Comparison of ENCODE assay signal across 24 cellular contexts in the genomic region with DNA sequence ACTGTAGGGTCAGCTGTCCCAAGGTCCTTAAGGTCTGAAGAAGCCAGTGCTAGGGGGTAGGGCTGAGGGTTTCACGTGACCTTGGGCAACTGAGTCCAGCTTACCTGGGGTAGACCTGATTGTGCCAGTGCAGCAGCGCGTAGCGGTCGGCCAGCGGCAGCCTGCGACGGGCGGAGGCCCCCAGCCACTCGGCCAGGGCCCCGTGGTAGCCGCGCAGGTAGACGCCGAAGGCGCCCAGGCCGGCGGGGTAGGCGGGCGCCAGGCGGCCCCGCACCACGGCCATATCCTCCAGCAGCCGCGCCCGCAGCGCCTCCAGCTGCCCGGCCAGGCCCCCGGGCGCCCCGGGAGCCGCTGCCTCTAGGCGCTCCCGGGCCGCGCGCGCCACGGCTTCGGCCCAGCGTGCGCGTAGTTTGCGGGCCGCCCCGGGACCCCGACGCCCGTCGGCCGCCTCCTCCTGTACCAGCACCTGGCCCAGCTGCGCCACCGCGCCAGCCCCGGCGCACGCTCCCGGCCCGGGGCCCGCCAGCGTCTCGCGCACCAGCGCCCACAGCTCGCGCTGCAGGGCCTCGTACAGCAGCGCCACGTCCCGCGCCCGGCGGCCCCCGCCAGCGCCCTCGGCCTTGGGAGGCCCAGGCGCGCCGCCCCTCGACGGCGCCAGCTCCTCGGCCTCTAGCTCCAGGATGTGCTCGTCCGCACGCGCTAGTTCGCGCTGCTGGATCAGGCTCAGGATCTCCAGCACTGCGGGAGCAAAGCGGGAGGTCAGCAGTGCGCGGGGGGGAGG. TPM values are rescaled to one million over a fixed set of nuclear protein-coding genes. Genes with fewer than 3 reads are reported as not detected.
A peak's percentile ranks its signal among the peaks of the same experiment; 100 is the strongest.
DNase-seq lines count a peak whose midpoint lies in the region; ATAC-seq, FAIRE-seq and TF ChIP-seq lines count a peak whose summit lies in the region.
"Had no signal": no experiment of that assay in that cellular context is flagged by ENCODE, and none has a peak within 500 bp of the region (broad histone marks: within the 10 kb centered on the region; RNA-seq: fewer than 3 reads in every experiment).

No MANE protein-coding gene starts in this region.

- no peaks in the 10 kb centered on the region for H3K79me2 ChIP-seq in HepG2 (ENCODE audit: insufficient read depth, low read length)

- H3K27ac ChIP-seq in breast epithelium (no peak overlapping the region), HepG2 (ENCODE audit: extremely low read length, insufficient read depth, low read length) (no peak overlapping the region), colonic mucosa (no peak overlapping the region)
- H3K27ac ChIP-seq: ascending aorta, esophagus squamous epithelium, pancreas had no signal

- no peak for TF ChIP-seq EP300 in HepG2 (IDR thresholded peaks at IDR 0.05; ENCODE audit: low read depth in 2 of 2, low read length in 2 of 2)
- TF ChIP-seq EP300 in HepG2 (CRISPR knock-in tag; IDR thresholded peaks at IDR 0.05; ENCODE audit: borderline replicate concordance) = no peak

- TF ChIP-seq CTCF in breast epithelium (IDR thresholded peaks at IDR 0.05) (no peak), MCF 10A (IDR thresholded peaks at IDR 0.05; ENCODE audit: unreplicated experiment) (no peak), brain (conservative IDR thresholded peaks at IDR 0.05) (no peak), HepG2 (CRISPR knock-in tag; IDR thresholded peaks at IDR 0.05) (no peak), type B pancreatic cell (conservative IDR thresholded peaks at IDR 0.05) (no peak), colonic mucosa (IDR thresholded peaks at IDR 0.05) (no peak)

- no peak overlapping the region for H3K9ac ChIP-seq in HepG2 (ENCODE audit: insufficient read depth, low read depth, low read length)
- H3K9ac ChIP-seq in colonic mucosa (ENCODE audit: low read depth in 2 of 2, low read length in 2 of 2) = no peak overlapping the region

- no peak for DNase-seq in breast epithelium (ENCODE audit: low spot score in 2 of 2)
- DNase-seq in MCF 10A (ENCODE audit: unreplicated experiment) = no peak
- no peak for DNase-seq in HepG2 (ENCODE audit: low spot score)
- DNase-seq in type B pancreatic cell (ENCODE audit: extremely low spot score, unreplicated experiment) = no peak
- DNase-seq in inferior parietal cortex (ENCODE audit: extremely low spot score) = no peak
- no peak for DNase-seq in NOMO-1 treated with DMSO at 0.1 percent for 48 hours (lab: John Stamatoyannopoulos, UW; ENCODE audit: unreplicated experiment)
- no peak for DNase-seq in colonic mucosa
- DNase-seq: activated naive CD4-positive, alpha-beta T cell treated with anti-CD3 and anti-CD28 coated beads, Interleukin-2, amount 50 U/mL, for 16 hours; activated T-cell treated with anti-CD3 and anti-CD28 coated beads, Interleukin-2, amount 50 U/mL, for 72 hours; DMS153; effector CD8-positive, alpha-beta T cell; esophagus squamous epithelium; NCI-H2171 treated with DMSO at 0.1 percent for 48 hours; NCI-H82; pancreas; PC-3; SHP77; T-cell had no signal

- H3K9me3 ChIP-seq in breast epithelium (no peaks in the 10 kb centered on the region), HepG2 (ENCODE audit: low read length) (no peaks in the 10 kb centered on the region), colonic mucosa (no peaks in the 10 kb centered on the region)
- H3K9me3 ChIP-seq: ascending aorta, esophagus squamous epithelium, pancreas had no signal

- WGBS in HepG2 (ENCODE audit: low lambda C conversion rate) = 43% methylated on average over 49 of the region's 93 CpGs

- POLR2A ChIA-PET in MCF 10A (lab: Yijun Ruan, JAX) = no interaction called here
- POLR2A ChIA-PET in HepG2 (lab: Yijun Ruan, JAX) = no interaction called here

- H3K27ac Mint-ChIP-seq in MCF 10A (ENCODE audit: low read depth, unreplicated experiment) (no peak overlapping the region), brain (no peak overlapping the region), type B pancreatic cell (no peak overlapping the region)
- H3K27ac Mint-ChIP-seq: activated T-cell treated with anti-CD3 and anti-CD28 coated beads, Interleukin-2, amount 50 U/mL, for 72 hours had no signal

- intact Hi-C loops in breast epithelium (cut with DNase I; ENCODE audit: low total_unique reads) (no loop called here), MCF 10A (cut with micrococcal nuclease) (no loop called here), HepG2 (cut with micrococcal nuclease; ENCODE audit: unreplicated experiment) (no loop called here), colonic mucosa (cut with DNase I) (no loop called here)

- H3K27me3 Mint-ChIP-seq in MCF 10A (ENCODE audit: insufficient read depth, unreplicated experiment) = peaks cover 14% of the 10 kb centered on the region
- H3K27me3 Mint-ChIP-seq in brain = peaks cover 87% of the 10 kb centered on the region
- peaks cover 76% of the 10 kb centered on the region for H3K27me3 Mint-ChIP-seq in type B pancreatic cell

- H3K4me3 Mint-ChIP-seq in MCF 10A (ENCODE audit: unreplicated experiment) (no peak overlapping the region), brain (peak overlapping the region in 3 of 5 experiments; percentile 40 to 55 (median 50)), type B pancreatic cell (peak overlapping the region; percentile 17)
- H3K4me3 Mint-ChIP-seq: activated T-cell treated with anti-CD3 and anti-CD28 coated beads, Interleukin-2, amount 50 U/mL, for 72 hours; T-cell had no signal

- H3K36me3 ChIP-seq in breast epithelium (no peaks in the 10 kb centered on the region), HepG2 (replicated peaks in 1 of 2; ENCODE audit: control insufficient read depth in 1 of 2, insufficient read depth in 2 of 2, low read length in 2 of 2) (no peaks in the 10 kb centered on the region), colonic mucosa (no peaks in the 10 kb centered on the region)
- H3K36me3 ChIP-seq: ascending aorta, esophagus squamous epithelium, pancreas had no signal

- H3K9me3 Mint-ChIP-seq in MCF 10A (ENCODE audit: unreplicated experiment) (no peaks in the 10 kb centered on the region), brain (peaks cover 0 to 16% (median 3%) of the 10 kb centered on the region in 5 experiments), type B pancreatic cell (peaks cover 6% of the 10 kb centered on the region)
- H3K9me3 Mint-ChIP-seq: activated T-cell treated with anti-CD3 and anti-CD28 coated beads, Interleukin-2, amount 50 U/mL, for 72 hours; T-cell had no signal

- H3K4me1 ChIP-seq in breast epithelium = no peaks in the 10 kb centered on the region
- H3K4me1 ChIP-seq in HepG2 (ENCODE audit: insufficient read depth, low read length) = no peaks in the 10 kb centered on the region
- no peaks in the 10 kb centered on the region for H3K4me1 ChIP-seq in colonic mucosa
- H3K4me1 ChIP-seq: ascending aorta, pancreas had no signal

- H3K4me2 ChIP-seq in HepG2 (ENCODE audit: low read depth, low read length) = no peak overlapping the region

- in situ Hi-C loops in HepG2 (cut with HindIII; ENCODE audit: extremely low pct_ligation_motif_present, low pct_unique_long_range_greater_than_20kb) = no loop called here

- H3K4me1 Mint-ChIP-seq in MCF 10A (ENCODE audit: insufficient read depth, unreplicated experiment) (peaks cover 12% of the 10 kb centered on the region), brain (no peaks in the 10 kb centered on the region), type B pancreatic cell (ENCODE audit: unreplicated experiment) (no peaks in the 10 kb centered on the region)

- H4K20me1 ChIP-seq in HepG2 (ENCODE audit: insufficient read depth, low read length) = no peaks in the 10 kb centered on the region

- H3K27me3 ChIP-seq in breast epithelium (peaks cover 3 to 22% of the 10 kb centered on the region in 2 donors), HepG2 (ENCODE audit: control insufficient read depth in 1 of 2, insufficient read depth in 2 of 2, low read length in 2 of 2) (peaks cover 4 to 30% of the 10 kb centered on the region in 2 experiments), colonic mucosa (peaks cover 19% of the 10 kb centered on the region)
- H3K27me3 ChIP-seq: pancreas had no signal

- peak; percentile 27; the same call in 2 of the 3 replicates for ATAC-seq in HepG2
- ATAC-seq: activated T-cell treated with anti-CD3 and anti-CD28 coated beads, Interleukin-2, amount 50 U/mL, for 72 hours; PC-3; sciatic nerve; T-cell had no signal

- BruUV-seq in MCF 10A (replicated peaks; lab: Mats Ljungman, UMichigan) (no TSS peak), HepG2 (replicated peaks; lab: Mats Ljungman, UMichigan) (no TSS peak)

- no peak for TF ChIP-seq POLR2A in breast epithelium (IDR thresholded peaks at IDR 0.05)
- no peak for TF ChIP-seq POLR2A in HepG2 (IDR thresholded peaks at IDR 0.05; ENCODE audit: insufficient read depth in 1 of 2, low read depth in 2 of 2, low read length in 2 of 2)

- FAIRE-seq in HepG2 (lab: Jason Lieb, UNC) = no peak
- FAIRE-seq: H54, pancreas, TTC549 had no signal

- no peaks in the 10 kb centered on the region for H3K36me3 Mint-ChIP-seq in MCF 10A (ENCODE audit: insufficient read depth, unreplicated experiment)
- no peaks in the 10 kb centered on the region for H3K36me3 Mint-ChIP-seq in brain
- H3K36me3 Mint-ChIP-seq in type B pancreatic cell = peaks cover 7% of the 10 kb centered on the region
- H3K36me3 Mint-ChIP-seq: T-cell had no signal

- no peak for TF ChIP-seq RAD21 in HepG2 (CRISPR knock-in tag; IDR thresholded peaks at IDR 0.05)

- no peak overlapping the region for H2AFZ ChIP-seq in HepG2 (ENCODE audit: low read length)

- CTCF ChIA-PET in MCF 10A (lab: Yijun Ruan, JAX) (interaction anchor here (0.6 to 0.7 kb wide), 3 partner anchors 30 to 144 kb away, joined by 3 to 4 read pairs (median 3); no protein-coding TSS in a partner anchor), HepG2 (lab: Yijun Ruan, JAX; ENCODE audit: low intra/inter-chr PET ratio, low total read pairs) (no interaction called here)

- H3K4me3 ChIP-seq in breast epithelium (peak overlapping the region in 2 of 3 donors; percentile 15 to 44), HepG2 (replicated peaks in 1 of 3; ENCODE audit: insufficient read depth in 1 of 3, low read depth in 2 of 3, low read length in 3 of 3) (no peak overlapping the region; a peak in 1 of 6 replicates), colonic mucosa (no peak overlapping the region)
- H3K4me3 ChIP-seq: ascending aorta, pancreas had no signal

RNA-seq across cellular contexts. Expression of a gene that starts 10.9 kb away (rescaled TPM):
- total RNA-seq in breast epithelium (1 to 10 TPM in 1 of 3 donors, under 1 TPM in 2; 0.44 to 2.3 (median 0.64) TPM), MCF 10A (2022) (not detected in 2 replicates), HepG2 (2016; rRNA removed; fragmentation: Illumina TruSeq; extraction: Trizol) (not detected in 2 replicates), type B pancreatic cell (ENCODE audit: low replicate concordance) (0.60 TPM in 1 of 2 replicates, not detected in the other), colonic mucosa (1 to 10 TPM; 1.4 to 1.6 TPM)
- polyA plus RNA-seq in brain (ENCODE audit: insufficient read depth, low read depth, low replicate concordance) (1.4 TPM), HepG2 (2011; rRNA removed) (0.21 TPM in 1 of 2 replicates, not detected in the other)
- not detected in 2 replicates for total RNA-seq in HepG2 (2016; cell fraction: cytosol; rRNA removed; fragmentation: Illumina TruSeq; extraction: Trizol; ENCODE audit: low read depth)
- total RNA-seq in HepG2 (2016; cell fraction: insoluble cytoplasmic fraction; rRNA removed; fragmentation: Illumina TruSeq; extraction: Trizol) = not detected in 2 replicates
- not detected in 2 replicates for total RNA-seq in HepG2 (2016; cell fraction: membrane; rRNA removed; fragmentation: Illumina TruSeq; extraction: Trizol)
- not detected in 2 replicates for total RNA-seq in HepG2 (2016; cell fraction: nucleus; rRNA removed; fragmentation: Illumina TruSeq; extraction: Trizol)
- polyA plus RNA-seq in HepG2 (2011; cell fraction: cytosol; rRNA removed) = 0.04 and 0.07 TPM in 2 replicates
- polyA plus RNA-seq in HepG2 (2011; cell fraction: nucleus; rRNA removed) = 0.07 and 0.19 TPM in 2 replicates
- polyA plus RNA-seq in HepG2 (2012) = 0.07 TPM in 1 of 2 replicates, not detected in the other
- polyA plus RNA-seq in HepG2 (2016; cell fraction: cytosol; fragmentation: Illumina TruSeq; extraction: Trizol; ENCODE audit: low read depth) = not detected in 2 replicates
- not detected in 2 replicates for polyA plus RNA-seq in HepG2 (2016; cell fraction: insoluble cytoplasmic fraction; fragmentation: Illumina TruSeq; extraction: Trizol; ENCODE audit: low read depth)
- not detected in 2 replicates for polyA plus RNA-seq in HepG2 (2016; cell fraction: membrane; fragmentation: Illumina TruSeq; extraction: Trizol; ENCODE audit: low read depth)
- polyA plus RNA-seq in HepG2 (2016; cell fraction: nucleus; fragmentation: Illumina TruSeq; extraction: Trizol; ENCODE audit: insufficient read depth, low read depth) = not detected in 2 replicates
- 0.20 TPM in 1 of 2 replicates, not detected in the other for polyA minus RNA-seq in HepG2 (2011; rRNA and poly(A)+ RNA removed; ENCODE audit: low replicate concordance)
- not detected in 2 replicates for polyA minus RNA-seq in HepG2 (2011; cell fraction: cytosol; rRNA and poly(A)+ RNA removed)
- not detected in 2 replicates for polyA minus RNA-seq in HepG2 (2011; cell fraction: nucleus; rRNA and poly(A)+ RNA removed)
- total RNA-seq: activated CD8-positive, alpha-beta memory T cell treated with anti-CD3 and anti-CD28 coated beads for 36 hours; activated T-cell treated with anti-CD3 and anti-CD28 coated beads, Interleukin-2, amount 50 U/mL, for 72 hours; PC-3; T-cell had no signal

RNA-seq across cellular contexts. Expression of a gene that starts 16.8 kb away (rescaled TPM):
- total RNA-seq in breast epithelium (10 to 100 TPM; 11.0 to 20.0 (median 19.2) TPM), MCF 10A (2022) (22.4 and 24.2 TPM in 2 replicates), HepG2 (2016; rRNA removed; fragmentation: Illumina TruSeq; extraction: Trizol) (7.0 and 7.6 TPM in 2 replicates), type B pancreatic cell (ENCODE audit: low replicate concordance) (38.8 and 47.3 TPM in 2 replicates), colonic mucosa (10 to 100 TPM; 12.7 to 28.6 TPM)
- polyA plus RNA-seq in brain (ENCODE audit: insufficient read depth, low read depth, low replicate concordance) (58.8 TPM), HepG2 (2011; rRNA removed) (11.4 and 12.2 TPM in 2 replicates)
- total RNA-seq in HepG2 (2016; cell fraction: cytosol; rRNA removed; fragmentation: Illumina TruSeq; extraction: Trizol; ENCODE audit: low read depth) = 11.1 and 13.3 TPM in 2 replicates
- total RNA-seq in HepG2 (2016; cell fraction: insoluble cytoplasmic fraction; rRNA removed; fragmentation: Illumina TruSeq; extraction: Trizol) = 3.4 and 6.6 TPM in 2 replicates
- 12.9 and 14.4 TPM in 2 replicates for total RNA-seq in HepG2 (2016; cell fraction: membrane; rRNA removed; fragmentation: Illumina TruSeq; extraction: Trizol)
- 6.3 and 7.9 TPM in 2 replicates for total RNA-seq in HepG2 (2016; cell fraction: nucleus; rRNA removed; fragmentation: Illumina TruSeq; extraction: Trizol)
- polyA plus RNA-seq in HepG2 (2011; cell fraction: cytosol; rRNA removed) = 6.6 and 8.5 TPM in 2 replicates
- polyA plus RNA-seq in HepG2 (2011; cell fraction: nucleus; rRNA removed) = 17.6 and 21.6 TPM in 2 replicates
- 28.5 and 39.6 TPM in 2 replicates for polyA plus RNA-seq in HepG2 (2012)
- 7.9 and 8.8 TPM in 2 replicates for polyA plus RNA-seq in HepG2 (2016; cell fraction: cytosol; fragmentation: Illumina TruSeq; extraction: Trizol; ENCODE audit: low read depth)
- polyA plus RNA-seq in HepG2 (2016; cell fraction: insoluble cytoplasmic fraction; fragmentation: Illumina TruSeq; extraction: Trizol; ENCODE audit: low read depth) = 11.9 and 16.0 TPM in 2 replicates
- polyA plus RNA-seq in HepG2 (2016; cell fraction: membrane; fragmentation: Illumina TruSeq; extraction: Trizol; ENCODE audit: low read depth) = 16.7 and 21.8 TPM in 2 replicates
- polyA plus RNA-seq in HepG2 (2016; cell fraction: nucleus; fragmentation: Illumina TruSeq; extraction: Trizol; ENCODE audit: insufficient read depth, low read depth) = 15.8 and 17.0 TPM in 2 replicates
- polyA minus RNA-seq in HepG2 (2011; rRNA and poly(A)+ RNA removed; ENCODE audit: low replicate concordance) = 1.4 and 19.5 TPM in 2 replicates
- polyA minus RNA-seq in HepG2 (2011; cell fraction: cytosol; rRNA and poly(A)+ RNA removed) = 14.1 and 19.3 TPM in 2 replicates
- polyA minus RNA-seq in HepG2 (2011; cell fraction: nucleus; rRNA and poly(A)+ RNA removed) = 10.3 TPM in 2 replicates

RNA-seq across cellular contexts. Expression of a gene that starts 55.7 kb away (rescaled TPM):
- total RNA-seq in breast epithelium = 10 to 100 TPM; 10.2 to 13.0 (median 10.6) TPM
- total RNA-seq in MCF 10A (2022) = 14.0 and 18.1 TPM in 2 replicates
- polyA plus RNA-seq in brain (ENCODE audit: insufficient read depth, low read depth, low replicate concordance) = 10.2 TPM
- 3.2 and 4.3 TPM in 2 replicates for total RNA-seq in HepG2 (2016; rRNA removed; fragmentation: Illumina TruSeq; extraction: Trizol)
- 1.4 TPM in 2 replicates for total RNA-seq in HepG2 (2016; cell fraction: cytosol; rRNA removed; fragmentation: Illumina TruSeq; extraction: Trizol; ENCODE audit: low read depth)
- 3.1 and 4.0 TPM in 2 replicates for total RNA-seq in HepG2 (2016; cell fraction: insoluble cytoplasmic fraction; rRNA removed; fragmentation: Illumina TruSeq; extraction: Trizol)
- total RNA-seq in HepG2 (2016; cell fraction: membrane; rRNA removed; fragmentation: Illumina TruSeq; extraction: Trizol) = 2.1 and 2.5 TPM in 2 replicates
- 3.4 and 3.8 TPM in 2 replicates for total RNA-seq in HepG2 (2016; cell fraction: nucleus; rRNA removed; fragmentation: Illumina TruSeq; extraction: Trizol)
- polyA plus RNA-seq in HepG2 (2011; rRNA removed) = 4.8 TPM in 2 replicates
- 3.4 TPM in 2 replicates for polyA plus RNA-seq in HepG2 (2011; cell fraction: cytosol; rRNA removed)
- polyA plus RNA-seq in HepG2 (2011; cell fraction: nucleus; rRNA removed) = 3.0 and 3.8 TPM in 2 replicates
- polyA plus RNA-seq in HepG2 (2012) = 3.5 and 3.6 TPM in 2 replicates
- polyA plus RNA-seq in HepG2 (2016; cell fraction: cytosol; fragmentation: Illumina TruSeq; extraction: Trizol; ENCODE audit: low read depth) = 2.6 and 2.9 TPM in 2 replicates
- 6.8 and 7.3 TPM in 2 replicates for polyA plus RNA-seq in HepG2 (2016; cell fraction: insoluble cytoplasmic fraction; fragmentation: Illumina TruSeq; extraction: Trizol; ENCODE audit: low read depth)
- polyA plus RNA-seq in HepG2 (2016; cell fraction: membrane; fragmentation: Illumina TruSeq; extraction: Trizol; ENCODE audit: low read depth) = 4.1 and 5.0 TPM in 2 replicates
- polyA plus RNA-seq in HepG2 (2016; cell fraction: nucleus; fragmentation: Illumina TruSeq; extraction: Trizol; ENCODE audit: insufficient read depth, low read depth) = 6.8 and 9.9 TPM in 2 replicates
- 9.1 and 11.7 TPM in 2 replicates for polyA minus RNA-seq in HepG2 (2011; rRNA and poly(A)+ RNA removed; ENCODE audit: low replicate concordance)
- polyA minus RNA-seq in HepG2 (2011; cell fraction: cytosol; rRNA and poly(A)+ RNA removed) = 4.1 and 6.6 TPM in 2 replicates
- 2.5 and 2.6 TPM in 2 replicates for polyA minus RNA-seq in HepG2 (2011; cell fraction: nucleus; rRNA and poly(A)+ RNA removed)
- 9.2 and 10.2 TPM in 2 replicates for total RNA-seq in type B pancreatic cell (ENCODE audit: low replicate concordance)
- total RNA-seq in colonic mucosa = 10 to 100 TPM; 10.4 to 15.9 TPM

RNA-seq across cellular contexts. Expression of a gene that starts 56.2 kb away (rescaled TPM):
- total RNA-seq in breast epithelium (10 to 100 TPM; 29.5 to 54.4 (median 34.7) TPM), MCF 10A (2022) (14.4 and 16.1 TPM in 2 replicates), HepG2 (2016; rRNA removed; fragmentation: Illumina TruSeq; extraction: Trizol) (6.2 and 6.5 TPM in 2 replicates), type B pancreatic cell (ENCODE audit: low replicate concordance) (36.7 and 41.3 TPM in 2 replicates), colonic mucosa (10 to 100 TPM; 17.2 to 35.2 TPM)
- polyA plus RNA-seq in brain (ENCODE audit: insufficient read depth, low read depth, low replicate concordance) (69.4 TPM), HepG2 (2011; rRNA removed) (21.0 and 27.2 TPM in 2 replicates)
- total RNA-seq in HepG2 (2016; cell fraction: cytosol; rRNA removed; fragmentation: Illumina TruSeq; extraction: Trizol; ENCODE audit: low read depth) = 5.2 and 6.6 TPM in 2 replicates
- total RNA-seq in HepG2 (2016; cell fraction: insoluble cytoplasmic fraction; rRNA removed; fragmentation: Illumina TruSeq; extraction: Trizol) = 5.7 and 6.5 TPM in 2 replicates
- total RNA-seq in HepG2 (2016; cell fraction: membrane; rRNA removed; fragmentation: Illumina TruSeq; extraction: Trizol) = 5.0 and 5.6 TPM in 2 replicates
- 1.9 and 4.0 TPM in 2 replicates for total RNA-seq in HepG2 (2016; cell fraction: nucleus; rRNA removed; fragmentation: Illumina TruSeq; extraction: Trizol)
- polyA plus RNA-seq in HepG2 (2011; cell fraction: cytosol; rRNA removed) = 38.4 and 42.6 TPM in 2 replicates
- 20.2 and 22.1 TPM in 2 replicates for polyA plus RNA-seq in HepG2 (2011; cell fraction: nucleus; rRNA removed)
- 20.1 and 25.3 TPM in 2 replicates for polyA plus RNA-seq in HepG2 (2012)
- 7.8 and 8.7 TPM in 2 replicates for polyA plus RNA-seq in HepG2 (2016; cell fraction: cytosol; fragmentation: Illumina TruSeq; extraction: Trizol; ENCODE audit: low read depth)
- 6.9 and 7.6 TPM in 2 replicates for polyA plus RNA-seq in HepG2 (2016; cell fraction: insoluble cytoplasmic fraction; fragmentation: Illumina TruSeq; extraction: Trizol; ENCODE audit: low read depth)
- 5.5 and 5.7 TPM in 2 replicates for polyA plus RNA-seq in HepG2 (2016; cell fraction: membrane; fragmentation: Illumina TruSeq; extraction: Trizol; ENCODE audit: low read depth)
- polyA plus RNA-seq in HepG2 (2016; cell fraction: nucleus; fragmentation: Illumina TruSeq; extraction: Trizol; ENCODE audit: insufficient read depth, low read depth) = 4.9 and 6.4 TPM in 2 replicates
- polyA minus RNA-seq in HepG2 (2011; rRNA and poly(A)+ RNA removed; ENCODE audit: low replicate concordance) = 2.0 and 9.1 TPM in 2 replicates
- polyA minus RNA-seq in HepG2 (2011; cell fraction: cytosol; rRNA and poly(A)+ RNA removed) = 4.9 and 5.5 TPM in 2 replicates
- polyA minus RNA-seq in HepG2 (2011; cell fraction: nucleus; rRNA and poly(A)+ RNA removed) = 3.6 and 5.5 TPM in 2 replicates

Comparison
In these comparisons a context has a peak if more than half of its experiments do, and no peak if none do; other contexts are left out.
1. H3K4me3 ChIP-seq: peak in breast epithelium (2 of 3); none in HepG2 (0 of 3) and colonic mucosa (single experiment).